8 cellular contexts compared by ENCODE assay signal in the genomic region with DNA sequence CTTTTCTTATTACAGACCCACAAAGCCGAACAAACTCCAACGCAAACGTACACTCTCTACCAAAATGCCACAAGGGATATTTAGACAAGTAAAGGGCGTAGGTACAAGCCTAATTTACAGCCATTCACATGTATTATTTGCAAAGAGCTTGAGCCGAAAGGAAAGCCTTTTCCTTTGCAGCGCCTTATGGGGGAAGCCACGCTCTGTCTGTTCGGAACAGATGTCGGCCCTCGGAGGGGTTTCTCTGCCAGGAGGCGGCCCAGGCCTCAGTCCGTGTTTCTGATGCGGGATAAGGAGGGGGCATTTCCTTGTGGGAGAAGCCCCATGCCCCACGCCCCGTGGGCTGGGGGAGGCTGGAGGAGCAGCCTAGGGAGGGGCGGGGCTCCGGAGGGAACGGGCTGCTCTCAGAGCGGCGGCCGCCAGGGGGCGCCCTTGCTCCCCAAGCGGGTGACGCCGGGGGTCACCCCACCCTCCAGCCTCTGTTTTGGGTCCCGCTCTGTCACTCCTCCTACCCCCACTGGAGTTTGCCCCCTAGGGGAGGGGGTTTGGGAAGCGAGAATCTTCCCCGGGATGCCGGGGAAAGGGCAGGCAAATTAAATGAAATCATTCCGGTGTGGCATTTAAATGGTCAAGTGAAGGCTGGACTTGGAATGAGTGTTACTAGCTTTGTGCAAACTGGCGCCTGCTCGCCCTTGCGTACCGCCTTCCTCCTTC. TPM values are rescaled to one million over a fixed set of nuclear protein-coding genes. Genes with fewer than 3 reads are reported as not detected.
DNase-seq lines count a peak whose midpoint lies in the region; ATAC-seq, FAIRE-seq and TF ChIP-seq lines count a peak whose summit lies in the region.

No MANE protein-coding gene starts in this region.

- peak; percentile 71 for ATAC-seq in HG02571 (IDR thresholded peaks at IDR 0.05; ENCODE audit: unreplicated experiment)
- ATAC-seq in lower lobe of right lung, result peak; percentile 96 to 97

- no peaks in the 10 kb centered on the region for H3K9me3 Mint-ChIP-seq in activated CD4-positive, alpha-beta memory T cell treated with anti-CD3 and anti-CD28 coated beads for 36 hours

- peak overlapping the region; percentile 44 for H3K4me3 Mint-ChIP-seq in activated CD4-positive, alpha-beta memory T cell treated with anti-CD3 and anti-CD28 coated beads for 36 hours

- no peak overlapping the region for H3K27ac Mint-ChIP-seq in activated CD4-positive, alpha-beta memory T cell treated with anti-CD3 and anti-CD28 coated beads for 36 hours

- FAIRE-seq in RCC 7860 (lab: Jason Lieb, UNC), result no peak

- H3K4me1 ChIP-seq in lower lobe of right lung, result peaks cover 11% of the 10 kb centered on the region

- intact Hi-C loops in activated CD4-positive, alpha-beta memory T cell treated with anti-CD3 and anti-CD28 coated beads for 36 hours (cut with micrococcal nuclease), result loop anchor here (5.0 kb wide), 1 partner anchor 402 kb away; no protein-coding TSS in a partner anchor
- intact Hi-C loops in lower lobe of right lung (cut with DNase I), result no loop called here

- no peaks in the 10 kb centered on the region for H3K36me3 ChIP-seq in lower lobe of right lung

- H3K27me3 Mint-ChIP-seq in activated CD4-positive, alpha-beta memory T cell treated with anti-CD3 and anti-CD28 coated beads for 36 hours, result peaks cover 54% of the 10 kb centered on the region

- peak; percentile 94 for TF ChIP-seq CTCF in GM12875 (IDR thresholded peaks at IDR 0.05; ENCODE audit: borderline replicate concordance, insufficient read depth, low read depth, low read length)
- peak; percentile 97 for TF ChIP-seq CTCF in lower lobe of right lung (IDR thresholded peaks at IDR 0.05)

- peak; percentile 70 for DNase-seq in NCI-H345 (lab: John Stamatoyannopoulos, UW)
- peak; percentile 72 for DNase-seq in activated CD4-positive, alpha-beta memory T cell treated with anti-CD3 and anti-CD28 coated beads for 36 hours
- DNase-seq in ecto neural progenitor cell (ENCODE audit: low spot score), result peak; percentile 89
- peak; percentile 83 for DNase-seq in lower lobe of right lung
- DNase-seq in stimulated activated CD4-positive, alpha-beta T cell treated with anti-CD3 and anti-CD28 coated beads, Interleukin-4, amount 100 ng/mL, for 4 hours, result peak; percentile 44 to 65
- DNase-seq in RCC 7860 (ENCODE audit: low spot score), result no peak

- H3K4me1 Mint-ChIP-seq in activated CD4-positive, alpha-beta memory T cell treated with anti-CD3 and anti-CD28 coated beads for 36 hours (ENCODE audit: low read depth), result peaks cover 18% of the 10 kb centered on the region

- H3K36me3 Mint-ChIP-seq in activated CD4-positive, alpha-beta memory T cell treated with anti-CD3 and anti-CD28 coated beads for 36 hours, result no peaks in the 10 kb centered on the region

- no peaks in the 10 kb centered on the region for H3K9me3 ChIP-seq in lower lobe of right lung

- CTCF ChIA-PET in activated CD4-positive, alpha-beta memory T cell treated with anti-CD3 and anti-CD28 coated beads for 36 hours (lab: Charles Lee), result interaction anchor here (0.8 to 2.3 kb wide), 13 partner anchors 10 to 1875 kb away, joined by 3 to 7 read pairs (median 3); no protein-coding TSS in a partner anchor

- H3K27ac ChIP-seq in lower lobe of right lung, result peak overlapping the region; percentile 51

- POLR2A ChIA-PET in activated CD4-positive, alpha-beta memory T cell treated with anti-CD3 and anti-CD28 coated beads for 36 hours (lab: Charles Lee), result no interaction called here

- H3K4me3 ChIP-seq in GM12875 (ENCODE audit: low read depth, low read length) (peak overlapping the region; percentile 44), lower lobe of right lung (peak overlapping the region; percentile 65)

- peaks cover 3% of the 10 kb centered on the region for H3K27me3 ChIP-seq in lower lobe of right lung (ENCODE audit: low read depth)

RNA-seq across cellular contexts. Expression of a gene that starts 2.9 kb away (rescaled TPM):
- not detected for total RNA-seq in activated CD4-positive, alpha-beta memory T cell treated with anti-CD3 and anti-CD28 coated beads for 36 hours
- 0.32 TPM for total RNA-seq in lower lobe of right lung
